In the genomic region with DNA sequence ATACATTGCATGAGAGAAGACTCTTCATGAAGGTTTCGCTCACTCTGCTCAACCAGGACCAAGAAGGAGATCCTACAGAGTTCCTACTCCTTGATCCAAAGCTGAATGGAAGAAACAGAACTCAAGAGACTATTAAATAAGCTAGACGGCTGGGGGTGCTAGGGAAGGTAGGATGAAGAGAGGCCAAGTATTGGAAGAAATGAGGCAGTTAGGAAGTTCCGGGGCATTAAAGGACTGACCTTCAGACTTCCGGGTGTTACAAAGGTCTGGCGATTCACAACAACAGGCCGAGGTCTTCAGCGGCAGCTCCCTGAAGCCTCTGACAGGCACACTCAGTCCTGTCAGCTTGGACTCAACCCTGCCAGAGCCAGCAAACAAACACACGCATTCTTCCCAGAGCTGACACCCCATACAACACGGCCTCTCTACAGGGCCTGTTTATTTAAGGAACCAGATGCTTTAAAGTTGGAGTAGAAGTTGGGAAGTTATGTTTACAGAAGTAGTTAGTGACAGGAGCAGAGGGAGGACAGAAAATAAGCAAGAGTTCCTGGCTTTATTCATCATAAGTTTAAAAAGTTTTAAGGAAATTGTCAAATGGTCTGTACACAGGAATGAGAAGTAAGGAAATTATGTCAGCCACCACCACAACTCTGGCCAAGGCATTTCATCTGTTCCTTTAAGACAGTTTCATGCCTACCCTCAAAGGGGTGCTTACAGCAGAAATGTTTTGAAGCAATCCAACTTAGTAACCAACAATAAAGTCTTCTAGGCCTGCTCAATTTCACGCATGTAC, we compare ENCODE assay signal across 1 cellular context.
A peak's percentile ranks its signal among the peaks of the same experiment; 100 is the strongest.
TF ChIP-seq lines count a peak whose summit lies in the region.

No MANE protein-coding gene starts in this region.

TF ChIP-seq in HepG2, 621 proteins besides CTCF, POLR2A, EP300 and RAD21 (continued from another document and continues in another):
- TF ChIP-seq SP5 (CRISPR knock-in tag; IDR thresholded peaks at IDR 0.05; ENCODE audit: borderline replicate concordance, low read depth) (peak; percentile 59; the same call in 1 of the 2 replicates), ZFP82 (CRISPR knock-in tag; IDR thresholded peaks at IDR 0.05; ENCODE audit: borderline replicate concordance) (no peak), SALL2 (CRISPR knock-in tag; IDR thresholded peaks at IDR 0.05) (0 out of 2 replicates have a peak, but pooled peaks have one; percentile 60), RARG (CRISPR knock-in tag; IDR thresholded peaks at IDR 0.05; ENCODE audit: low read depth) (no peak), RFX5 (IDR thresholded peaks at IDR 0.05; ENCODE audit: low read depth, low read length) (no peak), ZNF775 (CRISPR knock-in tag; IDR thresholded peaks at IDR 0.05; ENCODE audit: borderline replicate concordance) (no peak; the same call in 1 of the 2 replicates), ZBTB20 (CRISPR knock-in tag; IDR thresholded peaks at IDR 0.05; ENCODE audit: borderline replicate concordance, low read depth) (peak; percentile 69; the same call in 1 of the 2 replicates), KDM2A (CRISPR knock-in tag; IDR thresholded peaks at IDR 0.05; ENCODE audit: borderline replicate concordance, low read depth) (peak; percentile 75), ZNF589 (CRISPR knock-in tag; conservative IDR thresholded peaks at IDR 0.05) (peak; percentile 73; the same call in 1 of the 2 replicates), ZNF205 (CRISPR knock-in tag; IDR thresholded peaks at IDR 0.05) (peak; percentile 57; the same call in 1 of the 2 replicates), ELF1 (CRISPR knock-in tag; IDR thresholded peaks at IDR 0.05) (peak; percentile 93), SSRP1 (CRISPR knock-in tag; IDR thresholded peaks at IDR 0.05) (no peak; the same call in 1 of the 2 replicates), ZNF720 (CRISPR knock-in tag; IDR thresholded peaks at IDR 0.05) (no peak), ZNF619 (CRISPR knock-in tag; IDR thresholded peaks at IDR 0.05) (no peak; the same call in 1 of the 2 replicates), KLF12 (CRISPR knock-in tag; IDR thresholded peaks at IDR 0.05; ENCODE audit: borderline replicate concordance) (no peak; the same call in 1 of the 2 replicates), MED1 (CRISPR knock-in tag; IDR thresholded peaks at IDR 0.05) (peak; percentile 97), ZNF264 (CRISPR knock-in tag; IDR thresholded peaks at IDR 0.05) (0 out of 2 replicates have a peak, but pooled peaks have one; percentile 72), ZIK1 (CRISPR knock-in tag; IDR thresholded peaks at IDR 0.05; ENCODE audit: borderline replicate concordance, low read depth) (no peak), BCL6 (CRISPR knock-in tag; IDR thresholded peaks at IDR 0.05) (peak; percentile 70), NAIF1 (CRISPR knock-in tag; IDR thresholded peaks at IDR 0.05; ENCODE audit: borderline replicate concordance) (no peak), RBM22 (optimal IDR thresholded peaks at IDR 0.05; ENCODE audit: low read length) (no peak), ZNF746 (CRISPR knock-in tag; IDR thresholded peaks at IDR 0.05) (peak; percentile 56; the same call in 1 of the 2 replicates)
- TF ChIP-seq, protein P1, sequence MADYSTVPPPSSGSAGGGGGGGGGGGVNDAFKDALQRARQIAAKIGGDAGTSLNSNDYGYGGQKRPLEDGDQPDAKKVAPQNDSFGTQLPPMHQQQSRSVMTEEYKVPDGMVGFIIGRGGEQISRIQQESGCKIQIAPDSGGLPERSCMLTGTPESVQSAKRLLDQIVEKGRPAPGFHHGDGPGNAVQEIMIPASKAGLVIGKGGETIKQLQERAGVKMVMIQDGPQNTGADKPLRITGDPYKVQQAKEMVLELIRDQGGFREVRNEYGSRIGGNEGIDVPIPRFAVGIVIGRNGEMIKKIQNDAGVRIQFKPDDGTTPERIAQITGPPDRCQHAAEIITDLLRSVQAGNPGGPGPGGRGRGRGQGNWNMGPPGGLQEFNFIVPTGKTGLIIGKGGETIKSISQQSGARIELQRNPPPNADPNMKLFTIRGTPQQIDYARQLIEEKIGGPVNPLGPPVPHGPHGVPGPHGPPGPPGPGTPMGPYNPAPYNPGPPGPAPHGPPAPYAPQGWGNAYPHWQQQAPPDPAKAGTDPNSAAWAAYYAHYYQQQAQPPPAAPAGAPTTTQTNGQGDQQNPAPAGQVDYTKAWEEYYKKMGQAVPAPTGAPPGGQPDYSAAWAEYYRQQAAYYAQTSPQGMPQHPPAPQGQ (CRISPR knock-in tag; IDR thresholded peaks at IDR 0.05; ENCODE audit: borderline replicate concordance), result no peak; the same call in 1 of the 2 replicates
- TF ChIP-seq, protein P2, sequence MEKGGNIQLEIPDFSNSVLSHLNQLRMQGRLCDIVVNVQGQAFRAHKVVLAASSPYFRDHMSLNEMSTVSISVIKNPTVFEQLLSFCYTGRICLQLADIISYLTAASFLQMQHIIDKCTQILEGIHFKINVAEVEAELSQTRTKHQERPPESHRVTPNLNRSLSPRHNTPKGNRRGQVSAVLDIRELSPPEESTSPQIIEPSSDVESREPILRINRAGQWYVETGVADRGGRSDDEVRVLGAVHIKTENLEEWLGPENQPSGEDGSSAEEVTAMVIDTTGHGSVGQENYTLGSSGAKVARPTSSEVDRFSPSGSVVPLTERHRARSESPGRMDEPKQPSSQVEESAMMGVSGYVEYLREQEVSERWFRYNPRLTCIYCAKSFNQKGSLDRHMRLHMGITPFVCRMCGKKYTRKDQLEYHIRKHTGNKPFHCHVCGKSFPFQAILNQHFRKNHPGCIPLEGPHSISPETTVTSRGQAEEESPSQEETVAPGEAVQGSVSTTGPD (CRISPR knock-in tag; IDR thresholded peaks at IDR 0.05), result no peak
- TF ChIP-seq, protein P3, sequence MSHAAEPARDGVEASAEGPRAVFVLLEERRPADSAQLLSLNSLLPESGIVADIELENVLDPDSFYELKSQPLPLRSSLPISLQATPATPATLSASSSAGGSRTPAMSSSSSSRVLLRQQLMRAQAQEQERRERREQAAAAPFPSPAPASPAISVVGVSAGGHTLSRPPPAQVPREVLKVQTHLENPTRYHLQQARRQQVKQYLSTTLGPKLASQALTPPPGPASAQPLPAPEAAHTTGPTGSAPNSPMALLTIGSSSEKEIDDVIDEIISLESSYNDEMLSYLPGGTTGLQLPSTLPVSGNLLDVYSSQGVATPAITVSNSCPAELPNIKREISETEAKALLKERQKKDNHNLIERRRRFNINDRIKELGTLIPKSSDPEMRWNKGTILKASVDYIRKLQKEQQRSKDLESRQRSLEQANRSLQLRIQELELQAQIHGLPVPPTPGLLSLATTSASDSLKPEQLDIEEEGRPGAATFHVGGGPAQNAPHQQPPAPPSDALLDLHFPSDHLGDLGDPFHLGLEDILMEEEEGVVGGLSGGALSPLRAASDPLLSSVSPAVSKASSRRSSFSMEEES (CRISPR knock-in tag; IDR thresholded peaks at IDR 0.05), result peak; percentile 80
- TF ChIP-seq, protein P4, sequence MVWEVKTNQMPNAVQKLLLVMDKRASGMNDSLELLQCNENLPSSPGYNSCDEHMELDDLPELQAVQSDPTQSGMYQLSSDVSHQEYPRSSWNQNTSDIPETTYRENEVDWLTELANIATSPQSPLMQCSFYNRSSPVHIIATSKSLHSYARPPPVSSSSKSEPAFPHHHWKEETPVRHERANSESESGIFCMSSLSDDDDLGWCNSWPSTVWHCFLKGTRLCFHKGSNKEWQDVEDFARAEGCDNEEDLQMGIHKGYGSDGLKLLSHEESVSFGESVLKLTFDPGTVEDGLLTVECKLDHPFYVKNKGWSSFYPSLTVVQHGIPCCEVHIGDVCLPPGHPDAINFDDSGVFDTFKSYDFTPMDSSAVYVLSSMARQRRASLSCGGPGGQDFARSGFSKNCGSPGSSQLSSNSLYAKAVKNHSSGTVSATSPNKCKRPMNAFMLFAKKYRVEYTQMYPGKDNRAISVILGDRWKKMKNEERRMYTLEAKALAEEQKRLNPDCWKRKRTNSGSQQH (CRISPR knock-in tag; IDR thresholded peaks at IDR 0.05; ENCODE audit: low read depth), result peak; percentile 90
- TF ChIP-seq, protein P5, sequence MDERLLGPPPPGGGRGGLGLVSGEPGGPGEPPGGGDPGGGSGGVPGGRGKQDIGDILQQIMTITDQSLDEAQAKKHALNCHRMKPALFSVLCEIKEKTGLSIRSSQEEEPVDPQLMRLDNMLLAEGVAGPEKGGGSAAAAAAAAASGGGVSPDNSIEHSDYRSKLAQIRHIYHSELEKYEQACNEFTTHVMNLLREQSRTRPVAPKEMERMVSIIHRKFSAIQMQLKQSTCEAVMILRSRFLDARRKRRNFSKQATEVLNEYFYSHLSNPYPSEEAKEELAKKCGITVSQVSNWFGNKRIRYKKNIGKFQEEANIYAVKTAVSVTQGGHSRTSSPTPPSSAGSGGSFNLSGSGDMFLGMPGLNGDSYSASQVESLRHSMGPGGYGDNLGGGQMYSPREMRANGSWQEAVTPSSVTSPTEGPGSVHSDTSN (CRISPR knock-in tag; IDR thresholded peaks at IDR 0.05), result peak; percentile 66
- TF ChIP-seq, protein P6, sequence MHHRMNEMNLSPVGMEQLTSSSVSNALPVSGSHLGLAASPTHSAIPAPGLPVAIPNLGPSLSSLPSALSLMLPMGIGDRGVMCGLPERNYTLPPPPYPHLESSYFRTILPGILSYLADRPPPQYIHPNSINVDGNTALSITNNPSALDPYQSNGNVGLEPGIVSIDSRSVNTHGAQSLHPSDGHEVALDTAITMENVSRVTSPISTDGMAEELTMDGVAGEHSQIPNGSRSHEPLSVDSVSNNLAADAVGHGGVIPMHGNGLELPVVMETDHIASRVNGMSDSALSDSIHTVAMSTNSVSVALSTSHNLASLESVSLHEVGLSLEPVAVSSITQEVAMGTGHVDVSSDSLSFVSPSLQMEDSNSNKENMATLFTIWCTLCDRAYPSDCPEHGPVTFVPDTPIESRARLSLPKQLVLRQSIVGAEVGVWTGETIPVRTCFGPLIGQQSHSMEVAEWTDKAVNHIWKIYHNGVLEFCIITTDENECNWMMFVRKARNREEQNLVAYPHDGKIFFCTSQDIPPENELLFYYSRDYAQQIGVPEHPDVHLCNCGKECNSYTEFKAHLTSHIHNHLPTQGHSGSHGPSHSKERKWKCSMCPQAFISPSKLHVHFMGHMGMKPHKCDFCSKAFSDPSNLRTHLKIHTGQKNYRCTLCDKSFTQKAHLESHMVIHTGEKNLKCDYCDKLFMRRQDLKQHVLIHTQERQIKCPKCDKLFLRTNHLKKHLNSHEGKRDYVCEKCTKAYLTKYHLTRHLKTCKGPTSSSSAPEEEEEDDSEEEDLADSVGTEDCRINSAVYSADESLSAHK (CRISPR knock-in tag; IDR thresholded peaks at IDR 0.05; ENCODE audit: borderline replicate concordance), result no peak
- TF ChIP-seq, protein P7, sequence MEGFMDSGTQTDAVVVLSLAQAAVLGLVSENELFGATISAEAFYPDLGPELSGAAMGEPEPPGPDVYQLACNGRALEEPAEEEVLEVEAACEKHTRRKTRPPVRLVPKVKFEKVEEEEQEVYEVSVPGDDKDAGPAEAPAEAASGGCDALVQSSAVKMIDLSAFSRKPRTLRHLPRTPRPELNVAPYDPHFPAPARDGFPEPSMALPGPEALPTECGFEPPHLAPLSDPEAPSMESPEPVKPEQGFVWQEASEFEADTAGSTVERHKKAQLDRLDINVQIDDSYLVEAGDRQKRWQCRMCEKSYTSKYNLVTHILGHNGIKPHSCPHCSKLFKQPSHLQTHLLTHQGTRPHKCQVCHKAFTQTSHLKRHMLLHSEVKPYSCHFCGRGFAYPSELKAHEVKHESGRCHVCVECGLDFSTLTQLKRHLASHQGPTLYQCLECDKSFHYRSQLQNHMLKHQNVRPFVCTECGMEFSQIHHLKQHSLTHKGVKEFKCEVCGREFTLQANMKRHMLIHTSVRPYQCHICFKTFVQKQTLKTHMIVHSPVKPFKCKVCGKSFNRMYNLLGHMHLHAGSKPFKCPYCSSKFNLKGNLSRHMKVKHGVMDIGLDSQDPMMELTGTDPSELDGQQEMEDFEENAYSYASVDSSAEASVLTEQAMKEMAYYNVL (CRISPR knock-in tag; IDR thresholded peaks at IDR 0.05; ENCODE audit: borderline replicate concordance), result peak; percentile 72; the same call in 1 of the 2 replicates
- TF ChIP-seq, protein P8, sequence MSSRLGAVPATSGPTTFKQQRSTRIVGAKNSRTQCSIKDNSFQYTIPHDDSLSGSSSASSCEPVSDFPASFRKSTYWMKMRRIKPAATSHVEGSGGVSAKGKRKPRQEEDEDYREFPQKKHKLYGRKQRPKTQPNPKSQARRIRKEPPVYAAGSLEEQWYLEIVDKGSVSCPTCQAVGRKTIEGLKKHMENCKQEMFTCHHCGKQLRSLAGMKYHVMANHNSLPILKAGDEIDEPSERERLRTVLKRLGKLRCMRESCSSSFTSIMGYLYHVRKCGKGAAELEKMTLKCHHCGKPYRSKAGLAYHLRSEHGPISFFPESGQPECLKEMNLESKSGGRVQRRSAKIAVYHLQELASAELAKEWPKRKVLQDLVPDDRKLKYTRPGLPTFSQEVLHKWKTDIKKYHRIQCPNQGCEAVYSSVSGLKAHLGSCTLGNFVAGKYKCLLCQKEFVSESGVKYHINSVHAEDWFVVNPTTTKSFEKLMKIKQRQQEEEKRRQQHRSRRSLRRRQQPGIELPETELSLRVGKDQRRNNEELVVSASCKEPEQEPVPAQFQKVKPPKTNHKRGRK (CRISPR knock-in tag; IDR thresholded peaks at IDR 0.05), result no peak
- TF ChIP-seq, protein P9, sequence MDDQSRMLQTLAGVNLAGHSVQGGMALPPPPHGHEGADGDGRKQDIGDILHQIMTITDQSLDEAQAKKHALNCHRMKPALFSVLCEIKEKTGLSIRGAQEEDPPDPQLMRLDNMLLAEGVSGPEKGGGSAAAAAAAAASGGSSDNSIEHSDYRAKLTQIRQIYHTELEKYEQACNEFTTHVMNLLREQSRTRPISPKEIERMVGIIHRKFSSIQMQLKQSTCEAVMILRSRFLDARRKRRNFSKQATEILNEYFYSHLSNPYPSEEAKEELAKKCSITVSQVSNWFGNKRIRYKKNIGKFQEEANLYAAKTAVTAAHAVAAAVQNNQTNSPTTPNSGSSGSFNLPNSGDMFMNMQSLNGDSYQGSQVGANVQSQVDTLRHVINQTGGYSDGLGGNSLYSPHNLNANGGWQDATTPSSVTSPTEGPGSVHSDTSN (CRISPR knock-in tag; IDR thresholded peaks at IDR 0.05; ENCODE audit: borderline replicate concordance), result no peak
